In the genomic region with DNA sequence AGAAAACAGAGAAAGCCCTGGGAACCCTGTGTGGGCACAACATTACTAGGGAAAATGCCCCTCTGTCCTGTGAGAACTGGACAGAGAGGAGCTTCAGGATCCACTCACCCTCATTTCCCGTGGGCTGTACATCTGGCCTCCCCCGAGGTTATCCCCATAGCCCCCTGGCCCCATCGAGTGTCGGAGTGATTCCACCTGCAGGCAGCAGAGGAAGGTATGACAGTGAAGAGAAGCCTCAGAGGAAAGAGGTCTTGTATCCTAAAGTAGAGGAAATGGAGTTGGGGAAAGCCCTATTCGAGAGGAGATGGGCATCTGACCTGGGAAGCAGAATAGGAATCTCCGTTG, we compare ENCODE assay signal across 10 cellular contexts. TPM values are rescaled to one million over a fixed set of nuclear protein-coding genes. Genes with fewer than 3 reads are reported as not detected.
DNase-seq lines count a peak whose midpoint lies in the region; ATAC-seq, FAIRE-seq and TF ChIP-seq lines count a peak whose summit lies in the region.
"Had no signal": no experiment of that assay in that cellular context is flagged by ENCODE, and none has a peak within 500 bp of the region (broad histone marks: within the 10 kb centered on the region; RNA-seq: fewer than 3 reads in every experiment).

No MANE protein-coding gene starts in this region.

- H3K4me1 ChIP-seq in heart right ventricle, result peaks cover 19 to 86% (median 63%) of the 10 kb centered on the region in 9 donors
- H3K4me1 ChIP-seq in K562 (replicated peaks in 1 of 2; ENCODE audit: control insufficient read depth in 2 of 2, insufficient read depth in 2 of 2, low read length in 2 of 2), result peaks cover 60 to 76% of the 10 kb centered on the region in 2 experiments
- no peaks in the 10 kb centered on the region for H3K4me1 ChIP-seq in uterus
- H3K4me1 ChIP-seq in foreskin keratinocyte, result no peaks in the 10 kb centered on the region

- DNase-seq in heart right ventricle, result no peak
- DNase-seq in left cardiac atrium, result no peak
- no peak for DNase-seq in K562 (ENCODE audit: extremely low read depth in 1 of 4, low spot score in 3 of 4)
- DNase-seq in natural killer cell, result no peak
- no peak for DNase-seq in uterus
- DNase-seq in foreskin keratinocyte, result no peak
- DNase-seq in GM12891 (ENCODE audit: insufficient read length, low spot score), result no peak
- DNase-seq in HuH-7.5 (ENCODE audit: low spot score), result no peak
- DNase-seq: NCI-H2081 had no signal

- H3K27ac ChIP-seq in heart right ventricle, result peak overlapping the region in 9 of 10 donors; percentile 60 to 99 (median 76)
- H3K27ac ChIP-seq in K562 (ENCODE audit: extremely low read depth, low read depth, low read length), result peak overlapping the region; percentile 68; the same call in 2 of the 3 replicates
- peak overlapping the region; percentile 83 to 100 for H3K27ac ChIP-seq in uterus
- H3K27ac ChIP-seq in foreskin keratinocyte, result no peak overlapping the region

- no peaks in the 10 kb centered on the region for H3K27me3 ChIP-seq in heart right ventricle
- H3K27me3 ChIP-seq in K562 (ENCODE audit: control insufficient read depth in 2 of 2, insufficient read depth in 2 of 2, low read length in 2 of 2), result no peaks in the 10 kb centered on the region
- no peaks in the 10 kb centered on the region for H3K27me3 ChIP-seq in uterus
- H3K27me3 ChIP-seq in foreskin keratinocyte, result no peaks in the 10 kb centered on the region

- no TSS peak for BruUV-seq in K562 (replicated peaks; lab: Mats Ljungman, UMichigan)

- ATAC-seq in heart right ventricle (no peak), left cardiac atrium (no peak), K562 (no peak), natural killer cell (no peak), foreskin keratinocyte (no peak)

- no peak overlapping the region for H3K4me3 ChIP-seq in heart right ventricle
- H3K4me3 ChIP-seq in K562, result no peak overlapping the region
- no peak overlapping the region for H3K4me3 ChIP-seq in uterus

- H3K4me3 Mint-ChIP-seq in natural killer cell, result peak overlapping the region; percentile 70

- H3K27ac Mint-ChIP-seq in natural killer cell, result peak overlapping the region; percentile 72 to 79

- H2AFZ ChIP-seq in K562 (ENCODE audit: low read depth, low read length), result no peak overlapping the region

- peaks cover 60% of the 10 kb centered on the region for H3K79me2 ChIP-seq in K562 (ENCODE audit: control insufficient read depth, insufficient read depth, low read length)

- peaks cover under 1% of the 10 kb centered on the region for H3K9me1 ChIP-seq in K562 (ENCODE audit: control insufficient read depth, insufficient read depth, low read length)

- H3K36me3 Mint-ChIP-seq in natural killer cell, result peaks cover 19% of the 10 kb centered on the region

- POLR2A ChIA-PET in K562 (lab: Yijun Ruan, JAX), result interaction anchor here (1.0 kb wide), 1 partner anchor 10 kb away, joined by 3 read pairs; the partner anchor contains the start of gene AGPAT1

- peaks cover 0 to 56% (median 21%) of the 10 kb centered on the region in 9 donors for H3K36me3 ChIP-seq in heart right ventricle
- H3K36me3 ChIP-seq in K562 (ENCODE audit: control insufficient read depth, insufficient read depth, low read length), result peaks cover 62% of the 10 kb centered on the region; the same call in 2 of the 3 replicates
- no peaks in the 10 kb centered on the region for H3K36me3 ChIP-seq in uterus

- in situ Hi-C loops in K562 (cut with MboI), result no loop called here

- CTCF ChIA-PET in K562 (lab: Yijun Ruan, JAX; ENCODE audit: low intra/inter-chr PET ratio), result no interaction called here

- H3K4me1 Mint-ChIP-seq in natural killer cell, result peaks cover 38 to 60% of the 10 kb centered on the region in 2 donors

- H4K20me1 ChIP-seq in K562 (replicated peaks; ENCODE audit: control insufficient read depth, insufficient read depth, low read length), result no peaks in the 10 kb centered on the region

- WGBS in heart right ventricle, 2 donors, result 60 to 61% methylated on average over 6 of the region's 6 CpGs
- WGBS in K562 (ENCODE audit: insufficient coverage, low coverage, missing lambda C conversion rate), result 76% methylated on average over 6 of the region's 6 CpGs

- no peak for TF ChIP-seq RAD21 in K562 (CRISPR knock-in tag; conservative IDR thresholded peaks at IDR 0.05 in 1 of 2, IDR thresholded peaks at IDR 0.05 in 1 of 2)

- H3K9me3 ChIP-seq in heart right ventricle, result no peaks in the 10 kb centered on the region
- H3K9me3 ChIP-seq in K562 (replicated peaks; ENCODE audit: control insufficient read depth, insufficient read depth, low read depth, low read length), result no peaks in the 10 kb centered on the region
- H3K9me3 ChIP-seq in uterus, result no peaks in the 10 kb centered on the region

- H3K4me2 ChIP-seq in K562 (ENCODE audit: insufficient read depth, low read length), result peak overlapping the region; percentile 53

- TF ChIP-seq EP300 in K562 (IDR thresholded peaks at IDR 0.05; ENCODE audit: low read length), result no peak

- TF ChIP-seq CTCF in heart right ventricle (IDR thresholded peaks at IDR 0.05) (no peak), K562 (IDR thresholded peaks at IDR 0.05 in 2 of 3, conservative IDR thresholded peaks at IDR 0.05 in 1 of 3; ENCODE audit: insufficient read depth in 2 of 3, low read depth in 1 of 3, low read length in 3 of 3) (no peak), natural killer cell (IDR thresholded peaks at IDR 0.05) (no peak), uterus (IDR thresholded peaks at IDR 0.05) (no peak), foreskin keratinocyte (conservative IDR thresholded peaks at IDR 0.05) (no peak)

- TF ChIP-seq POLR2A in K562 (conservative IDR thresholded peaks at IDR 0.05), result no peak
- no peak for TF ChIP-seq POLR2A in uterus (IDR thresholded peaks at IDR 0.05)
- TF ChIP-seq POLR2A in GM12891 (IDR thresholded peaks at IDR 0.05; ENCODE audit: low read depth, low read length), result no peak

- peak overlapping the region in 1 of 2 experiments; percentile 75; a peak in 2 of 4 replicates for H3K9ac ChIP-seq in K562 (ENCODE audit: insufficient read depth in 1 of 2, low read depth in 2 of 2, low read length in 2 of 2)

- FAIRE-seq in K562 (lab: Jason Lieb, UNC), result no peak
- no peak for FAIRE-seq in GM12891 (lab: Jason Lieb, UNC)
- FAIRE-seq: H1 had no signal

- H3K27me3 Mint-ChIP-seq in natural killer cell (ENCODE audit: low read depth in 2 of 2), result no peaks in the 10 kb centered on the region

- no peaks in the 10 kb centered on the region for H3K9me3 Mint-ChIP-seq in natural killer cell

- intact Hi-C loops in heart right ventricle (cut with DNase I), result no loop called here
- intact Hi-C loops in left cardiac atrium (cut with DNase I), result no loop called here
- intact Hi-C loops in K562 (cut with micrococcal nuclease), result no loop called here
- intact Hi-C loops in natural killer cell (cut with micrococcal nuclease), result no loop called here
- intact Hi-C loops in uterus (cut with DNase I; ENCODE audit: low total_unique reads), result no loop called here

RNA-seq across cellular contexts. Expression of gene AGER, which starts 2.4 kb away (rescaled TPM):
- total RNA-seq in heart right ventricle (1 to 10 TPM in 9 of 10 donors, under 1 TPM in 1; 0.75 to 5.1 (median 2.9) TPM), left cardiac atrium (1 to 10 TPM; 2.4 to 2.8 TPM), K562 (2014; rRNA removed) (5.3 and 6.2 TPM in 2 replicates), K562 (2014; rRNA removed; fragmentation: Illumina TruSeq; extraction: Trizol) (2.0 and 2.2 TPM in 2 replicates), K562 (2015; rRNA removed; fragmentation: Illumina TruSeq; extraction: Trizol) (3.0 and 3.6 TPM in 2 replicates), K562 (2021) (7.8 and 11.5 TPM in 2 replicates), natural killer cell (10 to 100 TPM; 19.0 to 25.1 (median 22.9) TPM), uterus (10 to 100 TPM in 1 of 4 donors, 1 to 10 TPM in 1, under 1 TPM in 1, not detected in 1; 0.59 to 12.4 (median 2.5) TPM), foreskin keratinocyte (2.7 and 3.2 TPM in 2 replicates)
- polyA plus RNA-seq in heart right ventricle (1 to 10 TPM; 3.1 to 5.5 TPM), K562 (2011; rRNA removed) (4.1 and 7.9 TPM in 2 replicates), K562 (2014; fragmentation: Illumina TruSeq; extraction: Trizol) (5.8 and 8.2 TPM in 2 replicates), K562 (2014; fragmentation: Nextera tagmentation; extraction: Ambion mirVana) (1 to 10 TPM; 1.2 to 1.8 TPM), K562 (2014; rRNA removed) (10.9 and 11.1 TPM in 2 replicates), foreskin keratinocyte (5.6 and 6.7 TPM in 2 replicates)
- total RNA-seq in K562 (2011; cell fraction: chromatin; rRNA removed; ENCODE audit: low replicate concordance), result 28.3 and 66.0 TPM in 2 replicates
- total RNA-seq in K562 (2011; cell fraction: nucleolus; rRNA removed), result 35.5 and 36.5 TPM in 2 replicates
- total RNA-seq in K562 (2011; cell fraction: nucleoplasm; rRNA removed), result 27.8 and 29.8 TPM in 2 replicates
- 2.4 and 3.1 TPM in 2 replicates for polyA plus RNA-seq in K562 (2011; cell fraction: cytosol; rRNA removed)
- 75.1 and 86.2 TPM in 2 replicates for polyA plus RNA-seq in K562 (2011; cell fraction: nucleus; rRNA removed)
- 11.6 and 18.0 TPM in 2 replicates for polyA plus RNA-seq in K562 (2012)
- polyA minus RNA-seq in K562 (2011; rRNA and poly(A)+ RNA removed), result 0.78 and 0.81 TPM in 2 replicates
- not detected in 2 replicates for polyA minus RNA-seq in K562 (2011; cell fraction: cytosol; rRNA and poly(A)+ RNA removed)
- polyA minus RNA-seq in K562 (2011; cell fraction: nucleus; rRNA and poly(A)+ RNA removed), result 5.3 and 7.3 TPM in 2 replicates
- 12.8 TPM for polyA plus RNA-seq in GM12891 (2012; ENCODE audit: low read depth, missing spikeins)

RNA-seq across cellular contexts. Expression of gene PBX2, which starts 3.5 kb away (rescaled TPM):
- total RNA-seq in heart right ventricle, result 10 to 100 TPM; 32.8 to 50.9 (median 44.1) TPM
- 10 to 100 TPM; 25.6 to 55.4 TPM for polyA plus RNA-seq in heart right ventricle
- 10 to 100 TPM; 43.7 to 47.7 TPM for total RNA-seq in left cardiac atrium
- 227 and 442 TPM in 2 replicates for total RNA-seq in K562 (2011; cell fraction: chromatin; rRNA removed; ENCODE audit: low replicate concordance)
- 178 and 203 TPM in 2 replicates for total RNA-seq in K562 (2011; cell fraction: nucleolus; rRNA removed)
- total RNA-seq in K562 (2011; cell fraction: nucleoplasm; rRNA removed), result 185 and 217 TPM in 2 replicates
- 55.6 and 63.8 TPM in 2 replicates for total RNA-seq in K562 (2014; rRNA removed)
- 44.0 and 45.1 TPM in 2 replicates for total RNA-seq in K562 (2014; rRNA removed; fragmentation: Illumina TruSeq; extraction: Trizol)
- total RNA-seq in K562 (2015; rRNA removed; fragmentation: Illumina TruSeq; extraction: Trizol), result 60.0 and 62.5 TPM in 2 replicates
- 106 and 126 TPM in 2 replicates for total RNA-seq in K562 (2021)
- polyA plus RNA-seq in K562 (2011; rRNA removed), result 123 and 127 TPM in 2 replicates
- 105 and 142 TPM in 2 replicates for polyA plus RNA-seq in K562 (2011; cell fraction: cytosol; rRNA removed)
- 340 and 411 TPM in 2 replicates for polyA plus RNA-seq in K562 (2011; cell fraction: nucleus; rRNA removed)
- polyA plus RNA-seq in K562 (2012), result 110 and 127 TPM in 2 replicates
- polyA plus RNA-seq in K562 (2014; fragmentation: Illumina TruSeq; extraction: Trizol), result 108 and 119 TPM in 2 replicates
- 1 to 10 TPM; 1.9 to 2.8 TPM for polyA plus RNA-seq in K562 (2014; fragmentation: Nextera tagmentation; extraction: Ambion mirVana)
- 117 and 134 TPM in 2 replicates for polyA plus RNA-seq in K562 (2014; rRNA removed)
- polyA minus RNA-seq in K562 (2011; rRNA and poly(A)+ RNA removed), result 55.9 and 77.0 TPM in 2 replicates
- polyA minus RNA-seq in K562 (2011; cell fraction: cytosol; rRNA and poly(A)+ RNA removed), result 46.1 and 60.9 TPM in 2 replicates
- polyA minus RNA-seq in K562 (2011; cell fraction: nucleus; rRNA and poly(A)+ RNA removed), result 68.7 and 70.2 TPM in 2 replicates
- total RNA-seq in natural killer cell, result 100 to 1,000 TPM; 111 to 116 (median 112) TPM
- total RNA-seq in uterus, result 100 to 1,000 TPM in 1 of 4 donors, 10 to 100 TPM in 3; 35.1 to 150 (median 57.7) TPM
- 37.3 and 38.5 TPM in 2 replicates for total RNA-seq in foreskin keratinocyte
- 33.4 and 39.0 TPM in 2 replicates for polyA plus RNA-seq in foreskin keratinocyte
- 53.1 TPM for polyA plus RNA-seq in GM12891 (2012; ENCODE audit: low read depth, missing spikeins)

RNA-seq across cellular contexts. Expression of gene GPSM3, which starts 6.0 kb away (rescaled TPM):
- total RNA-seq in heart right ventricle (10 to 100 TPM in 1 of 10 donors, 1 to 10 TPM in 9; 2.4 to 28.0 (median 4.4) TPM), left cardiac atrium (10 to 100 TPM in 1 of 2 donors, 1 to 10 TPM in 1; 8.5 to 15.8 TPM), K562 (2014; rRNA removed) (40.5 and 45.0 TPM in 2 replicates), K562 (2014; rRNA removed; fragmentation: Illumina TruSeq; extraction: Trizol) (13.5 and 14.0 TPM in 2 replicates), K562 (2015; rRNA removed; fragmentation: Illumina TruSeq; extraction: Trizol) (22.3 and 22.4 TPM in 2 replicates), K562 (2021) (37.3 and 42.6 TPM in 2 replicates), natural killer cell (100 to 1,000 TPM; 216 to 240 (median 221) TPM), uterus (1 to 10 TPM in 3 of 4 donors, not detected in 1; 2.3 to 9.7 (median 3.5) TPM), foreskin keratinocyte (12.3 and 13.2 TPM in 2 replicates)
- polyA plus RNA-seq in heart right ventricle (1 to 10 TPM; 5.8 to 6.2 TPM), K562 (2011; rRNA removed) (24.4 and 51.8 TPM in 2 replicates), K562 (2014; fragmentation: Illumina TruSeq; extraction: Trizol) (39.6 and 46.5 TPM in 2 replicates), K562 (2014; fragmentation: Nextera tagmentation; extraction: Ambion mirVana) (1 to 10 TPM; 5.3 to 5.7 TPM), K562 (2014; rRNA removed) (32.2 and 35.1 TPM in 2 replicates), foreskin keratinocyte (18.5 and 19.1 TPM in 2 replicates)
- total RNA-seq in K562 (2011; cell fraction: chromatin; rRNA removed; ENCODE audit: low replicate concordance), result 11.8 and 26.5 TPM in 2 replicates
- 15.2 and 18.8 TPM in 2 replicates for total RNA-seq in K562 (2011; cell fraction: nucleolus; rRNA removed)
- 22.7 and 30.8 TPM in 2 replicates for total RNA-seq in K562 (2011; cell fraction: nucleoplasm; rRNA removed)
- polyA plus RNA-seq in K562 (2011; cell fraction: cytosol; rRNA removed), result 44.6 and 52.4 TPM in 2 replicates
- polyA plus RNA-seq in K562 (2011; cell fraction: nucleus; rRNA removed), result 32.8 and 42.4 TPM in 2 replicates
- polyA plus RNA-seq in K562 (2012), result 34.2 and 146 TPM in 2 replicates
- polyA minus RNA-seq in K562 (2011; rRNA and poly(A)+ RNA removed), result 8.6 and 11.3 TPM in 2 replicates
- 17.9 and 19.4 TPM in 2 replicates for polyA minus RNA-seq in K562 (2011; cell fraction: cytosol; rRNA and poly(A)+ RNA removed)
- 4.0 and 7.3 TPM in 2 replicates for polyA minus RNA-seq in K562 (2011; cell fraction: nucleus; rRNA and poly(A)+ RNA removed)
- polyA plus RNA-seq in GM12891 (2012; ENCODE audit: low read depth, missing spikeins), result 155 TPM

RNA-seq across cellular contexts. Expression of gene RNF5, which starts 8.3 kb away (rescaled TPM):
- total RNA-seq in heart right ventricle, result 100 to 1,000 TPM in 1 of 10 donors, 10 to 100 TPM in 9; 75.5 to 122 (median 82.7) TPM
- 100 to 1,000 TPM in 1 of 2 donors, 10 to 100 TPM in 1; 53.0 to 132 TPM for polyA plus RNA-seq in heart right ventricle
- total RNA-seq in left cardiac atrium, result 10 to 100 TPM; 73.0 to 77.9 TPM
- 19.1 and 20.3 TPM in 2 replicates for total RNA-seq in K562 (2011; cell fraction: chromatin; rRNA removed; ENCODE audit: low replicate concordance)
- 21.5 and 22.6 TPM in 2 replicates for total RNA-seq in K562 (2011; cell fraction: nucleolus; rRNA removed)
- 36.4 and 49.9 TPM in 2 replicates for total RNA-seq in K562 (2011; cell fraction: nucleoplasm; rRNA removed)
- total RNA-seq in K562 (2014; rRNA removed), result 129 and 156 TPM in 2 replicates
- total RNA-seq in K562 (2014; rRNA removed; fragmentation: Illumina TruSeq; extraction: Trizol), result 123 and 128 TPM in 2 replicates
- 99.1 and 110 TPM in 2 replicates for total RNA-seq in K562 (2015; rRNA removed; fragmentation: Illumina TruSeq; extraction: Trizol)
- 149 and 154 TPM in 2 replicates for total RNA-seq in K562 (2021)
- polyA plus RNA-seq in K562 (2011; rRNA removed), result 161 and 163 TPM in 2 replicates
- 240 and 251 TPM in 2 replicates for polyA plus RNA-seq in K562 (2011; cell fraction: cytosol; rRNA removed)
- 54.9 and 71.1 TPM in 2 replicates for polyA plus RNA-seq in K562 (2011; cell fraction: nucleus; rRNA removed)
- polyA plus RNA-seq in K562 (2012), result 213 and 399 TPM in 2 replicates
- polyA plus RNA-seq in K562 (2014; fragmentation: Illumina TruSeq; extraction: Trizol), result 227 and 245 TPM in 2 replicates
- 10 to 100 TPM; 62.2 to 95.5 TPM for polyA plus RNA-seq in K562 (2014; fragmentation: Nextera tagmentation; extraction: Ambion mirVana)
- polyA plus RNA-seq in K562 (2014; rRNA removed), result 207 and 223 TPM in 2 replicates
- 48.7 TPM in 2 replicates for polyA minus RNA-seq in K562 (2011; rRNA and poly(A)+ RNA removed)
- 29.3 and 40.5 TPM in 2 replicates for polyA minus RNA-seq in K562 (2011; cell fraction: cytosol; rRNA and poly(A)+ RNA removed)
- polyA minus RNA-seq in K562 (2011; cell fraction: nucleus; rRNA and poly(A)+ RNA removed), result 9.3 and 18.2 TPM in 2 replicates
- 10 to 100 TPM; 35.1 to 39.2 (median 36.6) TPM for total RNA-seq in natural killer cell
- 10 to 100 TPM; 45.6 to 84.7 (median 56.3) TPM for total RNA-seq in uterus
- total RNA-seq in foreskin keratinocyte, result 32.3 and 32.7 TPM in 2 replicates
- 54.0 and 54.7 TPM in 2 replicates for polyA plus RNA-seq in foreskin keratinocyte
- polyA plus RNA-seq in GM12891 (2012; ENCODE audit: low read depth, missing spikeins), result 97.5 TPM

RNA-seq across cellular contexts. Expression of gene AGPAT1, which starts 10.6 kb away (rescaled TPM):
- total RNA-seq in heart right ventricle, result 10 to 100 TPM; 39.0 to 63.1 (median 47.4) TPM
- 10 to 100 TPM; 50.8 to 56.3 TPM for polyA plus RNA-seq in heart right ventricle
- total RNA-seq in left cardiac atrium, result 10 to 100 TPM; 54.8 to 58.1 TPM
- total RNA-seq in K562 (2011; cell fraction: chromatin; rRNA removed; ENCODE audit: low replicate concordance), result 57.1 and 153 TPM in 2 replicates
- 190 and 234 TPM in 2 replicates for total RNA-seq in K562 (2011; cell fraction: nucleolus; rRNA removed)
- total RNA-seq in K562 (2011; cell fraction: nucleoplasm; rRNA removed), result 210 and 316 TPM in 2 replicates
- 69.4 and 115 TPM in 2 replicates for total RNA-seq in K562 (2014; rRNA removed)
- 45.4 and 51.9 TPM in 2 replicates for total RNA-seq in K562 (2014; rRNA removed; fragmentation: Illumina TruSeq; extraction: Trizol)
- 53.2 and 54.1 TPM in 2 replicates for total RNA-seq in K562 (2015; rRNA removed; fragmentation: Illumina TruSeq; extraction: Trizol)
- total RNA-seq in K562 (2021), result 107 and 109 TPM in 2 replicates
- polyA plus RNA-seq in K562 (2011; rRNA removed), result 78.7 and 138 TPM in 2 replicates
- 220 and 272 TPM in 2 replicates for polyA plus RNA-seq in K562 (2011; cell fraction: cytosol; rRNA removed)
- polyA plus RNA-seq in K562 (2011; cell fraction: nucleus; rRNA removed), result 108 and 142 TPM in 2 replicates
- polyA plus RNA-seq in K562 (2012), result 133 and 141 TPM in 2 replicates
- polyA plus RNA-seq in K562 (2014; fragmentation: Illumina TruSeq; extraction: Trizol), result 165 and 176 TPM in 2 replicates
- polyA plus RNA-seq in K562 (2014; fragmentation: Nextera tagmentation; extraction: Ambion mirVana), result 10 to 100 TPM; 37.9 to 43.6 TPM
- 78.2 and 78.4 TPM in 2 replicates for polyA plus RNA-seq in K562 (2014; rRNA removed)
- polyA minus RNA-seq in K562 (2011; rRNA and poly(A)+ RNA removed), result 92.5 and 120 TPM in 2 replicates
- polyA minus RNA-seq in K562 (2011; cell fraction: cytosol; rRNA and poly(A)+ RNA removed), result 98.4 and 124 TPM in 2 replicates
- 25.2 and 30.5 TPM in 2 replicates for polyA minus RNA-seq in K562 (2011; cell fraction: nucleus; rRNA and poly(A)+ RNA removed)
- 10 to 100 TPM; 29.5 to 31.9 (median 31.2) TPM for total RNA-seq in natural killer cell
- 10 to 100 TPM; 14.2 to 71.2 (median 37.7) TPM for total RNA-seq in uterus
- 57.1 and 61.4 TPM in 2 replicates for total RNA-seq in foreskin keratinocyte
- polyA plus RNA-seq in foreskin keratinocyte, result 75.1 and 80.7 TPM in 2 replicates
- 26.8 TPM for polyA plus RNA-seq in GM12891 (2012; ENCODE audit: low read depth, missing spikeins)

Comparison
In these comparisons a context has a peak if more than half of its experiments do, and no peak if none do; other contexts are left out.
1. RNA of gene GPSM3, which starts 6.0 kb away (total RNA-seq): 216 to 240 TPM in natural killer cell; 11.8 to 45.0 TPM in K562, 8.5 to 15.8 TPM in left cardiac atrium, 12.3 to 13.2 TPM in foreskin keratinocyte, 2.4 to 28.0 TPM in heart right ventricle and 2.3 to 9.7 TPM in uterus; every median in the first group is over 4 times any median in the second.